In the genomic region with DNA sequence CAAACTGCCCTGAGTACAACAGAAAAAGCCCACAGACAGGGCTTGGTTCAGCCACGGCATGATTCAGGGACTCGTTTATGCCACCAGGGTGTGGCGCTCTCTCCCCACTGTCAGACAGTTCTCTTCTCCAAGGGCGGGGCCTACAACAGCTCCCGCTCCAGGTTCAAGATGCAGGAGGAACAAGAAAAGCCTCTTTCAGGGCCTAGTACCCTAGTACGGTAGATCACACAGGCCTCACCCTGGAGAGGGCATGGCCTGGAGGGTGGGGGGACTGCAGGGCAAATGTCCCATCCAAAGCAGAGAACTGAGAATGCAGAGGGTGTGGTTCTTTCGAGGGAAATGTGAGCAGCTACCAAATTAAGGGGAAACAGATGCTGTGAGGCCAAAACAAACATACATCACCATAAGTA, we compare ENCODE assay signal across 1 cellular context.
TF ChIP-seq lines count a peak whose summit lies in the region.

No MANE protein-coding gene starts in this region.

TF ChIP-seq in GM12878, 131 proteins besides CTCF, POLR2A, EP300 and RAD21:
- peak; percentile 26; the same call in 1 of the 2 replicates for TF ChIP-seq SMC3 (IDR thresholded peaks at IDR 0.05; ENCODE audit: borderline replicate concordance, low read length)
- no peak for TF ChIP-seq RB1 (IDR thresholded peaks at IDR 0.05; ENCODE audit: borderline replicate concordance)
- TF ChIP-seq, protein P1, sequence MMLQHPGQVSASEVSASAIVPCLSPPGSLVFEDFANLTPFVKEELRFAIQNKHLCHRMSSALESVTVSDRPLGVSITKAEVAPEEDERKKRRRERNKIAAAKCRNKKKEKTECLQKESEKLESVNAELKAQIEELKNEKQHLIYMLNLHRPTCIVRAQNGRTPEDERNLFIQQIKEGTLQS (IDR thresholded peaks at IDR 0.05; ENCODE audit: borderline replicate concordance, extremely low read depth, low read depth, low read length), result no peak
